14 cellular contexts compared by ENCODE assay signal in genomic region chr17:48294193-48294909, GRCh38.
DNase-seq lines count a peak whose midpoint lies in the region; ATAC-seq and TF ChIP-seq lines count a peak whose summit lies in the region.
"Had no signal": no experiment of that assay in that cellular context is flagged by ENCODE, and none has a peak within 500 bp of the region (broad histone marks: within the 10 kb centered on the region; RNA-seq: fewer than 3 reads in every experiment).

No MANE protein-coding gene starts in this region.

- no peak overlapping the region for H3K4me3 ChIP-seq in coronary artery
- H3K4me3 ChIP-seq: lower lobe of right lung had no signal

- peaks cover 8 to 12% (median 10%) of the 10 kb centered on the region in 3 donors for H3K4me1 Mint-ChIP-seq in IgD-negative memory B cell
- peaks cover 45% of the 10 kb centered on the region for H3K4me1 Mint-ChIP-seq in activated CD4-positive, alpha-beta memory T cell treated with anti-CD3 and anti-CD28 coated beads, Interleukin-2, amount 10 ng/mL, durations not matched to agents 7 days and 5 days
- H3K4me1 Mint-ChIP-seq in mesothelial cell of epicardium = peaks cover 84% of the 10 kb centered on the region

- peak overlapping the region in 1 of 3 donors; percentile 82 for H3K27ac Mint-ChIP-seq in IgD-negative memory B cell
- H3K27ac Mint-ChIP-seq in activated CD4-positive, alpha-beta memory T cell treated with anti-CD3 and anti-CD28 coated beads, Interleukin-2, amount 10 ng/mL, durations not matched to agents 7 days and 5 days = peak overlapping the region; percentile 92
- H3K27ac Mint-ChIP-seq in mesothelial cell of epicardium = peak overlapping the region; percentile 95

- CTCF ChIA-PET in activated CD4-positive, alpha-beta memory T cell treated with anti-CD3 and anti-CD28 coated beads, Interleukin-2, amount 10 ng/mL, durations not matched to agents 7 days and 5 days (lab: Charles Lee) = interaction anchor here (1.0 to 2.8 kb wide), 5 partner anchors 10 to 44 kb away, joined by 3 to 8 read pairs (median 5); no protein-coding TSS in a partner anchor

- H3K4me3 Mint-ChIP-seq in IgD-negative memory B cell = peak overlapping the region; percentile 23 to 94 (median 81)
- H3K4me3 Mint-ChIP-seq in activated CD4-positive, alpha-beta memory T cell treated with anti-CD3 and anti-CD28 coated beads, Interleukin-2, amount 10 ng/mL, durations not matched to agents 7 days and 5 days = peak overlapping the region; percentile 72
- peak overlapping the region; percentile 59 for H3K4me3 Mint-ChIP-seq in mesothelial cell of epicardium

- H3K27me3 Mint-ChIP-seq in IgD-negative memory B cell (no peaks in the 10 kb centered on the region), mesothelial cell of epicardium (ENCODE audit: low read depth) (no peaks in the 10 kb centered on the region)
- no peaks in the 10 kb centered on the region for H3K27me3 Mint-ChIP-seq in activated CD4-positive, alpha-beta memory T cell treated with anti-CD3 and anti-CD28 coated beads, Interleukin-2, amount 10 ng/mL, durations not matched to agents 7 days and 5 days

- H3K27ac ChIP-seq in coronary artery = no peak overlapping the region
- H3K27ac ChIP-seq: 22Rv1, lower lobe of right lung had no signal

- H3K9me3 Mint-ChIP-seq in IgD-negative memory B cell = no peaks in the 10 kb centered on the region
- no peaks in the 10 kb centered on the region for H3K9me3 Mint-ChIP-seq in activated CD4-positive, alpha-beta memory T cell treated with anti-CD3 and anti-CD28 coated beads, Interleukin-2, amount 10 ng/mL, durations not matched to agents 7 days and 5 days
- no peaks in the 10 kb centered on the region for H3K9me3 Mint-ChIP-seq in mesothelial cell of epicardium

- no peak for TF ChIP-seq CTCF in mesothelial cell of epicardium (IDR thresholded peaks at IDR 0.05; ENCODE audit: unreplicated experiment)
- TF ChIP-seq CTCF in coronary artery (IDR thresholded peaks at IDR 0.05) = no peak

- POLR2A ChIA-PET in activated CD4-positive, alpha-beta memory T cell treated with anti-CD3 and anti-CD28 coated beads, Interleukin-2, amount 10 ng/mL, durations not matched to agents 7 days and 5 days (lab: Charles Lee) = interaction anchor here (1.0 to 1.6 kb wide), 4 partner anchors 11 to 57 kb away, joined by 3 to 5 read pairs (median 4); no protein-coding TSS in a partner anchor

- peaks cover 1% of the 10 kb centered on the region for H3K36me3 Mint-ChIP-seq in IgD-negative memory B cell
- peaks cover 10% of the 10 kb centered on the region for H3K36me3 Mint-ChIP-seq in activated CD4-positive, alpha-beta memory T cell treated with anti-CD3 and anti-CD28 coated beads, Interleukin-2, amount 10 ng/mL, durations not matched to agents 7 days and 5 days (ENCODE audit: low read depth)
- no peaks in the 10 kb centered on the region for H3K36me3 Mint-ChIP-seq in mesothelial cell of epicardium

- DNase-seq in DMS53 (lab: John Stamatoyannopoulos, UW) = peak; percentile 15
- DNase-seq in DMS53 treated with DMSO at 0.1 percent for 48 hours (lab: John Stamatoyannopoulos, UW; ENCODE audit: unreplicated experiment) = no peak
- DNase-seq in activated CD4-positive, alpha-beta memory T cell treated with anti-CD3 and anti-CD28 coated beads, Interleukin-2, amount 10 ng/mL, durations not matched to agents 7 days and 5 days = no peak
- DNase-seq in mesothelial cell of epicardium (ENCODE audit: low spot score in 2 of 2, unreplicated experiment in 2 of 2) = no peak
- DNase-seq in NCI-H1105 (lab: John Stamatoyannopoulos, UW) = no peak
- no peak for DNase-seq in coronary artery (ENCODE audit: low spot score)
- DNase-seq: lower lobe of right lung, NCI-H1694, NCI-H748 treated with DMSO at 0.1 percent for 48 hours, nucleus accumbens, small intestine had no signal

- ATAC-seq in HG03045 (IDR thresholded peaks at IDR 0.05; ENCODE audit: unreplicated experiment) = no peak
- ATAC-seq: lower lobe of right lung had no signal
